ENCODE assay signal across 8 cellular contexts in genomic region chr15:84034831-84035753, GRCh38.
DNase-seq lines count a peak whose midpoint lies in the region; ATAC-seq and TF ChIP-seq lines count a peak whose summit lies in the region.

No MANE protein-coding gene starts in this region.

- no peak overlapping the region for H3K4me3 ChIP-seq in NB4 (ENCODE audit: low read depth, low read length)
- H3K4me3 ChIP-seq in mucosa of descending colon, result no peak overlapping the region

- no peaks in the 10 kb centered on the region for H3K9me3 ChIP-seq in mucosa of descending colon

- peak; percentile 22 for DNase-seq in NB4 (ENCODE audit: low read depth)
- peak; percentile 7 for DNase-seq in dermis blood vessel endothelial cell
- peak in 1 of 3 donors; percentile 5 for DNase-seq in mucosa of descending colon
- no peak for DNase-seq in NCI-H2171 treated with DMSO at 0.1 percent for 48 hours (lab: John Stamatoyannopoulos, UW)
- DNase-seq in stimulated activated CD4-positive, alpha-beta T cell treated with anti-CD3 and anti-CD28 coated beads, Interleukin-4, amount 100 ng/mL, for 24 hours, result no peak
- no peak for DNase-seq in NCI-H510A (lab: John Stamatoyannopoulos, UW)
- no peak for DNase-seq in T-helper 9 cell

- H3K4me1 ChIP-seq in mucosa of descending colon (ENCODE audit: low read depth), result no peaks in the 10 kb centered on the region

- no peaks in the 10 kb centered on the region for H3K36me3 ChIP-seq in mucosa of descending colon (ENCODE audit: low read depth)

- ATAC-seq in GM18502 (IDR thresholded peaks at IDR 0.05; ENCODE audit: poor library complexity, unreplicated experiment) (peak; percentile 58), mucosa of descending colon (peak; percentile 34)

- no peak for TF ChIP-seq POLR2A in NB4 (IDR thresholded peaks at IDR 0.05; ENCODE audit: extremely low read depth, insufficient read length)

- TF ChIP-seq CTCF in NB4 (IDR thresholded peaks at IDR 0.05; ENCODE audit: low read depth, low read length) (peak; percentile 42), mucosa of descending colon (IDR thresholded peaks at IDR 0.05) (no peak)

- intact Hi-C loops in mucosa of descending colon (cut with DNase I, micrococcal nuclease), result no loop called here

Comparison
In these comparisons a context has a peak if more than half of its experiments do, and no peak if none do; other contexts are left out.
1. DNase-seq: peak in NB4 (single experiment) and dermis blood vessel endothelial cell (single experiment); none in NCI-H2171 treated with DMSO at 0.1 percent for 48 hours (single experiment), stimulated activated CD4-positive, alpha-beta T cell treated with anti-CD3 and anti-CD28 coated beads, Interleukin-4, amount 100 ng/mL, for 24 hours (single experiment), NCI-H510A (single experiment) and T-helper 9 cell (single experiment).